Comparison of ENCODE assay signal across 26 cellular contexts in genomic region chr7:126119981-126120380, GRCh38.
"Had no signal": no experiment of that assay in that cellular context is flagged by ENCODE, and none has a peak within 500 bp of the region (broad histone marks: within the 10 kb centered on the region; RNA-seq: fewer than 3 reads in every experiment).

No MANE protein-coding gene starts in this region.

- H3K36me3 ChIP-seq: stomach, suprapubic skin, thoracic aorta, thyroid gland, tibial artery, tibial nerve, transverse colon, upper lobe of left lung, upper lobe of right lung, uterus, vagina had no signal

- H3K4me1 ChIP-seq: stomach, suprapubic skin, testis, thyroid gland, tibial artery, tibial nerve, transverse colon, upper lobe of left lung, upper lobe of right lung, uterus, vagina had no signal

- H3K27ac ChIP-seq: stomach, suprapubic skin, testis, thoracic aorta, thyroid gland, tibial artery, tibial nerve, transverse colon, upper lobe of left lung, upper lobe of right lung, uterus, vagina had no signal

- DNase-seq: stimulated activated CD4-positive, alpha-beta T cell treated with anti-CD3 and anti-CD28 coated beads, Interleukin-2, amount 100 ng/mL, for 48 hours; stimulated activated CD4-positive, alpha-beta T cell treated with anti-CD3 and anti-CD28 coated beads, Interleukin-4, amount 100 ng/mL, for 1 hour; stimulated activated CD4-positive, alpha-beta T cell treated with anti-CD3 and anti-CD28 coated beads, Interleukin-4, amount 100 ng/mL, for 24 hours; stimulated activated CD4-positive, alpha-beta T cell treated with anti-CD3 and anti-CD28 coated beads, Interleukin-4, amount 100 ng/mL, for 4 hours; stimulated activated CD8-positive, alpha-beta memory T cell treated with anti-CD3 and anti-CD28 coated beads, Interleukin-4, amount 100 ng/mL, for 48 hours; stimulated activated naive B cell treated with anti-CD40 and anti-IgM and Interleukin-4, amounts not matched to agents 10 μg/mL and 1 μg/mL and 100 μg/mL, for 72 hours; stimulated activated naive CD4-positive, alpha-beta T cell; stimulated activated naive CD4-positive, alpha-beta T cell treated with Interleukin-2 at 50 U/mL for 16 hours; stimulated activated naive CD8-positive, alpha-beta T cell treated with anti-CD3 and anti-CD28 coated beads, Interleukin-15, amount 100 ng/mL, for 72 hours; stimulated activated naive CD8-positive, alpha-beta T cell treated with anti-CD3 and anti-CD28 coated beads, Interleukin-15, Interleukin-2, amounts not matched to agents 100 U/mL and 50 U/mL, for 24 hours; stomach; substantia nigra; testis; thyroid gland; tibial artery; transverse colon; trophoblast cell; upper lobe of left lung; upper lobe of right lung; uterus had no signal

- H3K27me3 ChIP-seq: stomach, suprapubic skin, testis, thyroid gland, tibial artery, tibial nerve, transverse colon, upper lobe of left lung, upper lobe of right lung, uterus, vagina had no signal

- H3K9me3 ChIP-seq: testis, thoracic aorta, thyroid gland, tibial artery, tibial nerve, transverse colon, upper lobe of left lung, upper lobe of right lung, uterus, vagina had no signal

- H3K4me3 ChIP-seq: stomach, suprapubic skin, testis, thoracic aorta, thyroid gland, tibial artery, tibial nerve, transverse colon, upper lobe of left lung, upper lobe of right lung, uterus, vagina had no signal

- ATAC-seq: stimulated activated effector memory CD8-positive, alpha-beta T cell treated with anti-CD3 and anti-CD28 coated beads, Interleukin-12 subunit alpha, Interleukin-12 subunit beta, amount 100 ng/mL, for 72 hours; stimulated activated memory B cell treated with anti-CD40 and anti-IgM and Interleukin-4, amounts not matched to agents 10 μg/mL and 1 μg/mL and 100 μg/mL, for 72 hours; stimulated activated naive B cell treated with anti-CD40 and anti-IgM and Interleukin-4, amounts not matched to agents 10 μg/mL and 1 μg/mL and 100 μg/mL, for 72 hours; stimulated activated naive CD8-positive, alpha-beta T cell treated with anti-CD3 and anti-CD28 coated beads, Interleukin-15, amount 100 ng/mL, for 72 hours; stimulated activated naive CD8-positive, alpha-beta T cell treated with anti-CD3 and anti-CD28 coated beads, Interleukin-15, Interleukin-2, amounts not matched to agents 100 U/mL and 50 U/mL, for 24 hours; upper lobe of right lung had no signal
